In genomic region chr1:36450270-36450918, GRCh38 we compare ENCODE assay signal across 8 cellular contexts. TPM values are rescaled to one million over a fixed set of nuclear protein-coding genes. Genes with fewer than 3 reads are reported as not detected.
A peak's percentile ranks its signal among the peaks of the same experiment; 100 is the strongest.
DNase-seq lines count a peak whose midpoint lies in the region; TF ChIP-seq lines count a peak whose summit lies in the region.

A gene with protein sequence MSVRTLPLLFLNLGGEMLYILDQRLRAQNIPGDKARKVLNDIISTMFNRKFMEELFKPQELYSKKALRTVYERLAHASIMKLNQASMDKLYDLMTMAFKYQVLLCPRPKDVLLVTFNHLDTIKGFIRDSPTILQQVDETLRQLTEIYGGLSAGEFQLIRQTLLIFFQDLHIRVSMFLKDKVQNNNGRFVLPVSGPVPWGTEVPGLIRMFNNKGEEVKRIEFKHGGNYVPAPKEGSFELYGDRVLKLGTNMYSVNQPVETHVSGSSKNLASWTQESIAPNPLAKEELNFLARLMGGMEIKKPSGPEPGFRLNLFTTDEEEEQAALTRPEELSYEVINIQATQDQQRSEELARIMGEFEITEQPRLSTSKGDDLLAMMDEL (minus strand): TSS chr1:36450451. CDS start chr1:36450369, 82 bp downstream.

- H3K79me2 ChIP-seq in DOHH2 (ENCODE audit: control insufficient read depth, low read length) (no peaks in the 10 kb centered on the region), GM23248 (ENCODE audit: insufficient read depth) (no peaks in the 10 kb centered on the region)

- TF ChIP-seq CTCF in DOHH2 (IDR thresholded peaks at IDR 0.05; ENCODE audit: low read depth, low read length, poor library complexity, severe bottlenecking) (no peak), LNCaP clone FGC (IDR thresholded peaks at IDR 0.05; ENCODE audit: control insufficient read depth, extremely low read depth, insufficient read depth) (no peak), fibroblast of villous mesenchyme (IDR thresholded peaks at IDR 0.05; ENCODE audit: insufficient read depth, low read depth, low read length) (no peak), nephron progenitor cell (IDR thresholded peaks at IDR 0.05) (no peak)

- H3K36me3 Mint-ChIP-seq in nephron progenitor cell (ENCODE audit: low read depth), result peaks cover 16% of the 10 kb centered on the region
- peaks cover 13% of the 10 kb centered on the region for H3K36me3 Mint-ChIP-seq in stimulated activated naive CD8-positive, alpha-beta T cell treated with anti-CD3 and anti-CD28 coated beads, Interleukin-15, Interleukin-2, amounts not matched to agents 100 ng/mL and 50 ng/mL, for 24 hours (ENCODE audit: low read depth)

- no peaks in the 10 kb centered on the region for H3K9me2 ChIP-seq in DOHH2 (replicated peaks; ENCODE audit: control insufficient read depth, low read length)
- H3K9me2 ChIP-seq in GM23248 (ENCODE audit: insufficient read depth), result no peaks in the 10 kb centered on the region

- peak within 1 kb of the TSS; percentile 93 for H3K4me3 Mint-ChIP-seq in nephron progenitor cell
- peak within 1 kb of the TSS; percentile 86 for H3K4me3 Mint-ChIP-seq in stimulated activated naive CD8-positive, alpha-beta T cell treated with anti-CD3 and anti-CD28 coated beads, Interleukin-15, Interleukin-2, amounts not matched to agents 100 ng/mL and 50 ng/mL, for 24 hours

- H3K27ac ChIP-seq in DOHH2 (ENCODE audit: low read depth, low read length) (peak within 1 kb of the TSS; percentile 41), GM23248 (peak within 1 kb of the TSS; percentile 97)

- in situ Hi-C loops in GM23248 (cut with MboI), result no loop called here

- DNase-seq in GM23248, result peak; percentile 99
- peak; percentile 91 for DNase-seq in LNCaP clone FGC (ENCODE audit: low read depth)
- DNase-seq in SHP77 (lab: John Stamatoyannopoulos, UW), result peak; percentile 92 to 94
- peak; percentile 80 for DNase-seq in activated gamma-delta T cell treated with anti-CD3 and anti-CD28 coated beads, Interleukin-2, amount 50 U/mL, for 16 hours (ENCODE audit: low read depth)
- DNase-seq in fibroblast of villous mesenchyme (ENCODE audit: low read depth), result peak; percentile 97
- DNase-seq in nephron progenitor cell, result peak; percentile 95

- peak within 1 kb of the TSS; percentile 93 for H3K9ac ChIP-seq in GM23248

- H3K4me1 ChIP-seq in DOHH2 (ENCODE audit: control insufficient read depth, low read length) (peaks cover 12% of the 10 kb centered on the region), GM23248 (ENCODE audit: insufficient read depth) (no peaks in the 10 kb centered on the region)

- no peaks in the 10 kb centered on the region for H4K20me1 ChIP-seq in DOHH2 (ENCODE audit: control insufficient read depth, insufficient read depth, low read depth, low read length)
- no peaks in the 10 kb centered on the region for H4K20me1 ChIP-seq in GM23248 (ENCODE audit: insufficient read depth)

- H3F3A ChIP-seq in DOHH2 (ENCODE audit: control insufficient read depth, insufficient read depth) (peaks cover 11% of the 10 kb centered on the region), GM23248 (ENCODE audit: insufficient read depth) (0 out of 2 replicates have a peak, but pooled peaks cover 8% of the 10 kb centered on the region)

- H3K9me3 ChIP-seq in DOHH2 (ENCODE audit: control insufficient read depth, insufficient read depth, low read length) (no peaks in the 10 kb centered on the region), GM23248 (ENCODE audit: low read depth) (no peaks in the 10 kb centered on the region)

- H3K36me3 ChIP-seq in DOHH2 (ENCODE audit: control insufficient read depth, low read length), result peaks cover 15% of the 10 kb centered on the region
- H3K36me3 ChIP-seq in GM23248 (ENCODE audit: low read depth), result 0 out of 2 replicates have a peak, but pooled peaks cover 2% of the 10 kb centered on the region

- peak within 1 kb of the TSS; percentile 88 for H3K4me3 ChIP-seq in DOHH2 (ENCODE audit: low read length)
- H3K4me3 ChIP-seq in GM23248, result peak within 1 kb of the TSS; percentile 79
- H3K4me3 ChIP-seq in LNCaP clone FGC (ENCODE audit: low read depth, low read length), result peak within 1 kb of the TSS; percentile 82
- H3K4me3 ChIP-seq in fibroblast of villous mesenchyme (ENCODE audit: low read depth, low read length), result peak within 1 kb of the TSS; percentile 69

- WGBS in GM23248 (ENCODE audit: low coverage in 1 of 2, low lambda C conversion rate in 2 of 2, missing lambda C conversion rate in 2 of 2), 2 experiments, result 1 to 2% methylated on average over 45 to 48 of the region's 48 CpGs

- H3K27me3 ChIP-seq in DOHH2 (ENCODE audit: control insufficient read depth, low read length) (no peaks in the 10 kb centered on the region), GM23248 (replicated peaks; ENCODE audit: insufficient read depth) (no peaks in the 10 kb centered on the region)

- peaks cover 8% of the 10 kb centered on the region for H3K27me3 Mint-ChIP-seq in nephron progenitor cell (ENCODE audit: low read depth, poor library complexity)
- H3K27me3 Mint-ChIP-seq in stimulated activated naive CD8-positive, alpha-beta T cell treated with anti-CD3 and anti-CD28 coated beads, Interleukin-15, Interleukin-2, amounts not matched to agents 100 ng/mL and 50 ng/mL, for 24 hours, result no peaks in the 10 kb centered on the region

- no peaks in the 10 kb centered on the region for H3K9me3 Mint-ChIP-seq in nephron progenitor cell
- H3K9me3 Mint-ChIP-seq in stimulated activated naive CD8-positive, alpha-beta T cell treated with anti-CD3 and anti-CD28 coated beads, Interleukin-15, Interleukin-2, amounts not matched to agents 100 ng/mL and 50 ng/mL, for 24 hours, result no peaks in the 10 kb centered on the region

- peak within 1 kb of the TSS; percentile 73 for H3K4me2 ChIP-seq in DOHH2 (ENCODE audit: low read length)
- H3K4me2 ChIP-seq in GM23248 (ENCODE audit: unreplicated experiment), result peak within 1 kb of the TSS; percentile 84

- peaks cover 49% of the 10 kb centered on the region for H3K4me1 Mint-ChIP-seq in nephron progenitor cell
- H3K4me1 Mint-ChIP-seq in stimulated activated naive CD8-positive, alpha-beta T cell treated with anti-CD3 and anti-CD28 coated beads, Interleukin-15, Interleukin-2, amounts not matched to agents 100 ng/mL and 50 ng/mL, for 24 hours (ENCODE audit: low read depth), result peaks cover 18% of the 10 kb centered on the region

- peak within 1 kb of the TSS; percentile 96 for H3K27ac Mint-ChIP-seq in nephron progenitor cell
- peak within 1 kb of the TSS; percentile 84 for H3K27ac Mint-ChIP-seq in stimulated activated naive CD8-positive, alpha-beta T cell treated with anti-CD3 and anti-CD28 coated beads, Interleukin-15, Interleukin-2, amounts not matched to agents 100 ng/mL and 50 ng/mL, for 24 hours

- peak within 1 kb of the TSS; percentile 90 for H2AFZ ChIP-seq in GM23248

RNA-seq across cellular contexts. Expression of the gene that starts here (rescaled TPM):
- 6.6 and 6.9 TPM in 2 replicates for total RNA-seq in GM23248 (2014; rRNA removed; shearing (Covaris generic))
- 9.9 and 10.2 TPM in 2 replicates for polyA plus RNA-seq in GM23248 (2016; fragmentation: Nextera tagmentation; extraction: Ambion mirVana)
- total RNA-seq in fibroblast of villous mesenchyme, result 6.0 and 8.1 TPM in 2 replicates

Comparison
In these comparisons a context has a peak if more than half of its experiments do, and no peak if none do; other contexts are left out.
1. Peak in every context shown above with its lines: DNase-seq, H3K4me3 ChIP-seq and H3K27ac ChIP-seq.